In genomic region chr18:55780591-55781071, GRCh38 we compare ENCODE assay signal across 9 cellular contexts.
A peak's percentile ranks its signal among the peaks of the same experiment; 100 is the strongest.
DNase-seq lines count a peak whose midpoint lies in the region; TF ChIP-seq lines count a peak whose summit lies in the region.
"Had no signal": no experiment of that assay in that cellular context is flagged by ENCODE, and none has a peak within 500 bp of the region (broad histone marks: within the 10 kb centered on the region; RNA-seq: fewer than 3 reads in every experiment).

No MANE protein-coding gene starts in this region.

- H3K36me3 Mint-ChIP-seq in activated T-cell treated with anti-CD3 and anti-CD28 coated beads, Interleukin-2, amount 50 U/mL, for 24 hours (ENCODE audit: low read depth), result no peaks in the 10 kb centered on the region
- H3K36me3 Mint-ChIP-seq: activated naive CD8-positive, alpha-beta T cell treated with anti-CD3 and anti-CD28 coated beads, Interleukin-2, amount 10 ng/mL, durations not matched to agents 7 days and 5 days had no signal

- H3K4me1 Mint-ChIP-seq in activated T-cell treated with anti-CD3 and anti-CD28 coated beads, Interleukin-2, amount 50 U/mL, for 24 hours (ENCODE audit: low read depth), result peaks cover 11% of the 10 kb centered on the region

- H4K20me1 ChIP-seq in BLaER1 (peaks cover 16% of the 10 kb centered on the region; the same call in 1 of the 2 replicates), osteoblast (ENCODE audit: insufficient read depth, low read length) (no peaks in the 10 kb centered on the region)

- peak overlapping the region; percentile 99 for H3K4me2 ChIP-seq in BLaER1
- peak overlapping the region; percentile 90 for H3K4me2 ChIP-seq in osteoblast (ENCODE audit: insufficient read depth, low read length)

- H3K79me2 ChIP-seq in osteoblast (ENCODE audit: insufficient read depth, low read length), result no peaks in the 10 kb centered on the region

- H3K4me3 Mint-ChIP-seq in activated T-cell treated with anti-CD3 and anti-CD28 coated beads, Interleukin-2, amount 50 U/mL, for 24 hours, result no peak overlapping the region
- H3K4me3 Mint-ChIP-seq: activated naive CD8-positive, alpha-beta T cell treated with anti-CD3 and anti-CD28 coated beads, Interleukin-2, amount 10 ng/mL, durations not matched to agents 7 days and 5 days had no signal

- H3K27me3 ChIP-seq in BLaER1, result peaks cover 30% of the 10 kb centered on the region
- peaks cover 17% of the 10 kb centered on the region for H3K27me3 ChIP-seq in NT2/D1 (ENCODE audit: insufficient read depth, insufficient read length)
- no peaks in the 10 kb centered on the region for H3K27me3 ChIP-seq in osteoblast (ENCODE audit: insufficient read depth, low read length)

- H3K27ac Mint-ChIP-seq in activated T-cell treated with anti-CD3 and anti-CD28 coated beads, Interleukin-2, amount 50 U/mL, for 24 hours, result no peak overlapping the region
- H3K27ac Mint-ChIP-seq: activated naive CD8-positive, alpha-beta T cell treated with anti-CD3 and anti-CD28 coated beads, Interleukin-2, amount 10 ng/mL, durations not matched to agents 7 days and 5 days had no signal

- no peak for DNase-seq in NT2/D1 (ENCODE audit: low read depth, low spot score)
- peak; percentile 60 for DNase-seq in fibroblast of mammary gland (ENCODE audit: low read depth)
- peak; percentile 74 for DNase-seq in osteoblast (ENCODE audit: insufficient read length, low spot score, missing footprints)
- no peak for DNase-seq in erythroblast (lab: John Stamatoyannopoulos, UW)
- DNase-seq in DMS153 (lab: John Stamatoyannopoulos, UW), result no peak
- DNase-seq in NK-92 treated with Interleukin-12 subunit alpha and Interleukin-12 subunit beta, amount 100 ng/mL, for 24 hours (lab: John Stamatoyannopoulos, UW), result no peak
- DNase-seq in activated T-cell treated with anti-CD3 and anti-CD28 coated beads, Interleukin-2, amount 50 U/mL, for 24 hours, result no peak

- H3K9ac ChIP-seq in BLaER1 (peak overlapping the region; percentile 74), NT2/D1 (ENCODE audit: insufficient read length, low read depth) (peak overlapping the region; percentile 61)

- H3K27ac ChIP-seq in BLaER1, result peak overlapping the region; percentile 74
- H3K27ac ChIP-seq in osteoblast (ENCODE audit: low read depth, low read length), result peak overlapping the region; percentile 7

- H3K9me3 Mint-ChIP-seq in activated T-cell treated with anti-CD3 and anti-CD28 coated beads, Interleukin-2, amount 50 U/mL, for 24 hours, result no peaks in the 10 kb centered on the region
- H3K9me3 Mint-ChIP-seq: activated naive CD8-positive, alpha-beta T cell treated with anti-CD3 and anti-CD28 coated beads, Interleukin-2, amount 10 ng/mL, durations not matched to agents 7 days and 5 days had no signal

- peak overlapping the region; percentile 71 for H3K4me3 ChIP-seq in BLaER1
- H3K4me3 ChIP-seq in NT2/D1 (ENCODE audit: insufficient read length, low read depth), result peak overlapping the region; percentile 42
- peak overlapping the region; percentile 37 for H3K4me3 ChIP-seq in fibroblast of mammary gland (ENCODE audit: control insufficient read depth, low read depth, low read length)
- peak overlapping the region; percentile 75 for H3K4me3 ChIP-seq in osteoblast (ENCODE audit: insufficient read depth, low read length)

- peaks cover 58% of the 10 kb centered on the region for H3K27me3 Mint-ChIP-seq in activated T-cell treated with anti-CD3 and anti-CD28 coated beads, Interleukin-2, amount 50 U/mL, for 24 hours

- H2AFZ ChIP-seq in osteoblast (ENCODE audit: low read length), result peak overlapping the region; percentile 64

- H3K36me3 ChIP-seq in BLaER1, result no peaks in the 10 kb centered on the region
- H3K36me3 ChIP-seq in NT2/D1 (ENCODE audit: insufficient read depth, insufficient read length, low read length), result no peaks in the 10 kb centered on the region
- no peaks in the 10 kb centered on the region for H3K36me3 ChIP-seq in osteoblast (ENCODE audit: insufficient read depth, low read length)

- no peak for TF ChIP-seq POLR2A in erythroblast (IDR thresholded peaks at IDR 0.05; ENCODE audit: low read length)

- H3K4me1 ChIP-seq in BLaER1, result peaks cover 40% of the 10 kb centered on the region
- H3K4me1 ChIP-seq in NT2/D1 (ENCODE audit: insufficient read depth, insufficient read length), result no peaks in the 10 kb centered on the region
- peaks cover 7% of the 10 kb centered on the region for H3K4me1 ChIP-seq in osteoblast (ENCODE audit: insufficient read depth, low read length)

- H3K9me3 ChIP-seq in BLaER1 (no peaks in the 10 kb centered on the region), NT2/D1 (ENCODE audit: insufficient read depth, low read length) (no peaks in the 10 kb centered on the region), osteoblast (ENCODE audit: low read depth, low read length) (no peaks in the 10 kb centered on the region)

- no peak for TF ChIP-seq CTCF in fibroblast of mammary gland (conservative IDR thresholded peaks at IDR 0.05; ENCODE audit: control insufficient read depth, insufficient read depth, low read depth, low read length)
- no peak for TF ChIP-seq CTCF in osteoblast (IDR thresholded peaks at IDR 0.05; ENCODE audit: extremely low read depth, low read depth, low read length)

Comparison
In these comparisons a context has a peak if more than half of its experiments do, and no peak if none do; other contexts are left out.
1. DNase-seq: peak in fibroblast of mammary gland (single experiment) and osteoblast (single experiment); none in NT2/D1 (single experiment), erythroblast (0 of 2), DMS153 (single experiment), NK-92 treated with Interleukin-12 subunit alpha and Interleukin-12 subunit beta, amount 100 ng/mL, for 24 hours (single experiment) and activated T-cell treated with anti-CD3 and anti-CD28 coated beads, Interleukin-2, amount 50 U/mL, for 24 hours (single experiment).
2. Peak in every context shown above with its lines, with median percentiles within 50 percentile points of each other: H3K4me3 ChIP-seq.